ENCODE assay signal across 33 cellular contexts in genomic region chr11:79845002-79845709, GRCh38.
"Had no signal": no experiment of that assay in that cellular context is flagged by ENCODE, and none has a peak within 500 bp of the region (broad histone marks: within the 10 kb centered on the region; RNA-seq: fewer than 3 reads in every experiment).

No MANE protein-coding gene starts in this region.

- ATAC-seq: activated CD8-positive, alpha-beta memory T cell treated with anti-CD3 and anti-CD28 coated beads, Interleukin-2, amount 10 ng/mL, durations not matched to agents 7 days and 5 days; activated naive CD8-positive, alpha-beta T cell treated with anti-CD3 and anti-CD28 coated beads, Interleukin-2, amount 50 U/mL, for 24 hours; body of pancreas; PC-3 had no signal

- H3K36me3 ChIP-seq: breast epithelium, Peyer's patch, WERI-Rb-1 had no signal

- H3K9ac ChIP-seq: KMS-11 had no signal

- H3K4me1 ChIP-seq: body of pancreas, breast epithelium, Peyer's patch had no signal

- H3K27me3 ChIP-seq: body of pancreas, breast epithelium, Peyer's patch had no signal

- DNase-seq: activated CD4-positive, alpha-beta memory T cell treated with anti-CD3 and anti-CD28 coated beads, Interleukin-2, amount 10 ng/mL, durations not matched to agents 7 days and 5 days; activated CD4-positive, alpha-beta T cell treated with anti-CD3 and anti-CD28 coated beads for 1 hour; activated CD4-positive, alpha-beta T cell treated with anti-CD3 and anti-CD28 coated beads for 48 hours; activated CD4-positive, CD25-positive, alpha-beta regulatory T cell; activated CD8-positive, alpha-beta memory T cell treated with anti-CD3 and anti-CD28 coated beads for 24 hours; activated CD8-positive, alpha-beta memory T cell treated with anti-CD3 and anti-CD28 coated beads, Interleukin-2, amount 10 ng/mL, durations not matched to agents 7 days and 5 days; activated CD8-positive, alpha-beta memory T cell treated with anti-CD3 and anti-CD28 coated beads, Interleukin-2, amount 50 U/mL, for 48 hours; activated effector memory CD4-positive, alpha-beta T cell treated with Interleukin-2 at 50 U/mL for 16 hours; activated naive CD4-positive, alpha-beta T cell treated with anti-CD3 and anti-CD28 coated beads, Interleukin-2, amount 10 ng/mL, durations not matched to agents 7 days and 5 days; activated naive CD8-positive, alpha-beta T cell treated with anti-CD3 and anti-CD28 coated beads, Interleukin-2, amount 50 U/mL, for 24 hours; activated T-cell treated with anti-CD3 and anti-CD28 coated beads, Interleukin-2, amount 50 U/mL, for 48 hours; amniotic stem cell; aorta; body of pancreas; caudate nucleus; MM.1S; MV-4-11; NCI-H1092; NCI-H1436 treated with DMSO at 0.1 percent for 48 hours; NCI-H1694 treated with DMSO at 0.1 percent for 48 hours; NCI-H2029; NCI-H510A; NCI-H526; NCI-H748 treated with DMSO at 0.1 percent for 48 hours; NK-92 treated with Interleukin-12 subunit alpha and Interleukin-12 subunit beta, amount 100 ng/mL, for 24 hours; PC-3; Peyer's patch; RPMI8226; T1000; WERI-Rb-1 had no signal

- H3K4me2 ChIP-seq: KMS-11 had no signal

- H3K9me3 ChIP-seq: body of pancreas, breast epithelium, Peyer's patch had no signal

- H3K27ac ChIP-seq: body of pancreas, breast epithelium, KMS-11, Peyer's patch, SK-N-MC, WERI-Rb-1 had no signal

- H3K4me3 ChIP-seq: body of pancreas, breast epithelium, Peyer's patch, SK-N-MC had no signal
